ENCODE assay signal across 8 cellular contexts in the genomic region with DNA sequence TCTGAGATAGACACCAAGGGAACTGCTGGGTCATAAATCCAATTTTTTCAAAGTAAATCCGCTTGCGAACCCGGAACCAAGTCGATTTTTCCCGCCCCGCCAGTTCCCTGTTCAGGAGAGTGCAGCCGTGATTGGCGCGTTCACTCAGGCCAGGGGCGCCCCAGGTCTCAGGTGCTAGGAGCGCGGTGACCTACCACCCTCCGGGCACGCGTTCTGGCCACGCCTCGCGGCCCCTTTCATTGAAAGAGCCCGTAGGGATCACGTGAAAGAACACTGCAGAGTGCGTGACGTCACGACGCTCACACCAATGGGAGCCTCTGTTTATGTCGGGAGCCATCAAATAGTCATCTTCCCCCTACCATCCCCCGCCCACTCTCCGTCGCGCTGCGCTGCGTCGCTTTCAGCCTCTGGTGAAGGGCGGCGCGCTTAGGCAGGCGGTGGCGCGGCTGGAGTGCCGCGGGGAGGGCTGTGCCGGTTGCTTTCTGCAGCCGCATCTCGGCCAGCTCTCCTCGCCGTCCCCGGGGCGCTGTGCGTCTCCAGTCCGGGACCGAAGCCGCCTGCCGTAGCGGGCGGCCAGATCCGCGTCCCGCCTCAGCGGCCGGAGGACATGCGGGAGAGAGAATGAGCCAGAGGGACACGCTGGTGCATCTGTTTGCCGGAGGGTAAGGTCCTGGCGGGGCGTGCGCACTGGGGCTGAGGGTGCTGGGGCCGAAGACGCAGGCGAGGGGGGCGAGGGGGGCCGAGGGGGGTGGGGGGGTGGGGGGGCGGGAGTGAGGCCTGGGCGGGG. TPM values are rescaled to one million over a fixed set of nuclear protein-coding genes. Genes with fewer than 3 reads are reported as not detected.
DNase-seq lines count a peak whose midpoint lies in the region; ATAC-seq and TF ChIP-seq lines count a peak whose summit lies in the region.

A gene with protein sequence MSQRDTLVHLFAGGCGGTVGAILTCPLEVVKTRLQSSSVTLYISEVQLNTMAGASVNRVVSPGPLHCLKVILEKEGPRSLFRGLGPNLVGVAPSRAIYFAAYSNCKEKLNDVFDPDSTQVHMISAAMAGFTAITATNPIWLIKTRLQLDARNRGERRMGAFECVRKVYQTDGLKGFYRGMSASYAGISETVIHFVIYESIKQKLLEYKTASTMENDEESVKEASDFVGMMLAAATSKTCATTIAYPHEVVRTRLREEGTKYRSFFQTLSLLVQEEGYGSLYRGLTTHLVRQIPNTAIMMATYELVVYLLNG (plus strand): TSS at position 403 of the 787 bp plus-strand sequence. CDS start 219 bp downstream, at position 622.

- H2BK5ac ChIP-seq in IMR-90 (ENCODE audit: low read depth, low read length, poor library complexity, severe bottlenecking), result peak within 1 kb of the TSS; percentile 81

- peak within 1 kb of the TSS; percentile 60 for H3K14ac ChIP-seq in IMR-90 (replicated peaks; ENCODE audit: low read depth, low read length)

- H3K4ac ChIP-seq in IMR-90 (ENCODE audit: low read depth, low read length), result peak within 1 kb of the TSS; percentile 63

- H3K4me1 ChIP-seq in IMR-90 (ENCODE audit: control insufficient read depth, insufficient read depth, low read length) (no peaks in the 10 kb centered on the region), mononuclear cell (ENCODE audit: insufficient read depth, low read length) (peaks cover 18% of the 10 kb centered on the region)

- no peak for TF ChIP-seq RAD21 in IMR-90 (IDR thresholded peaks at IDR 0.05; ENCODE audit: low read length)

- H3K27me3 ChIP-seq in IMR-90 (ENCODE audit: control insufficient read depth, insufficient read depth, low read length) (no peaks in the 10 kb centered on the region), mononuclear cell (ENCODE audit: insufficient read depth, low read length) (no peaks in the 10 kb centered on the region)

- dilution Hi-C loops in IMR-90 (cut with HindIII; ENCODE audit: low sequenced_read_pairs, unreplicated experiment), result no loop called here

- H4K8ac ChIP-seq in IMR-90 (ENCODE audit: low read depth in 2 of 2, low read length in 2 of 2), result peak within 1 kb of the TSS; percentile 13 to 71; a peak in 3 of 4 replicates

- H3K79me1 ChIP-seq in IMR-90 (ENCODE audit: low read depth in 1 of 2, low read length in 2 of 2), result peaks cover 4 to 25% of the 10 kb centered on the region in 2 experiments; a peak in 3 of 4 replicates

- peak within 1 kb of the TSS; percentile 84 for H2AK9ac ChIP-seq in IMR-90 (replicated peaks; ENCODE audit: low read depth, low read length, poor library complexity)

- peak within 1 kb of the TSS; percentile 21 for H4K91ac ChIP-seq in IMR-90 (ENCODE audit: insufficient read depth, low read depth, low read length)

- H4K20me1 ChIP-seq in IMR-90 (ENCODE audit: insufficient read depth, low read length), result peaks cover 21% of the 10 kb centered on the region

- H4K5ac ChIP-seq in IMR-90 (ENCODE audit: low read depth, low read length), result peak within 1 kb of the TSS; percentile 47

- peak within 1 kb of the TSS; percentile 73 for H3K56ac ChIP-seq in IMR-90 (ENCODE audit: extremely low read depth, insufficient read depth, low read length)

- H3K9ac ChIP-seq in IMR-90 (ENCODE audit: low read depth, low read length), result peak within 1 kb of the TSS; percentile 95

- in situ Hi-C loops in IMR-90 (cut with MboI; ENCODE audit: low sequenced_read_pairs), result no loop called here

- peak within 1 kb of the TSS; percentile 89 for H3K27ac ChIP-seq in IMR-90 (ENCODE audit: insufficient read depth, low read length)

- peak; percentile 100 for DNase-seq in DMS 273 (lab: John Stamatoyannopoulos, UW; ENCODE audit: unreplicated experiment)
- DNase-seq in IMR-90, result peak; percentile 98
- peak; percentile 98 for DNase-seq in OCI-M1 (lab: John Stamatoyannopoulos, UW)
- DNase-seq in activated T-cell treated with anti-CD3 and anti-CD28 coated beads for 24 hours (ENCODE audit: low read depth), result peak; percentile 93
- DNase-seq in epithelial cell of esophagus (ENCODE audit: low read depth), result peak; percentile 99
- DNase-seq in stimulated activated CD8-positive, alpha-beta memory T cell treated with anti-CD3 and anti-CD28 coated beads, Interleukin-4, amount 100 ng/mL, for 1 hour (ENCODE audit: low read depth in 2 of 2, low spot score in 1 of 2), result peak; percentile 87 to 88

- peak within 1 kb of the TSS; percentile 82 for H3K4me3 ChIP-seq in IMR-90 (ENCODE audit: insufficient read depth, low read depth, low read length)
- peak within 1 kb of the TSS; percentile 64 for H3K4me3 ChIP-seq in epithelial cell of esophagus (ENCODE audit: low read length)
- peak within 1 kb of the TSS; percentile 75 for H3K4me3 ChIP-seq in mononuclear cell (ENCODE audit: low read length)

- CTCF ChIA-PET in IMR-90 (lab: Yijun Ruan, JAX), result interaction anchor here (1.0 kb wide), 1 partner anchor 43 kb away, joined by 4 read pairs; no protein-coding TSS in a partner anchor

- H2AFZ ChIP-seq in IMR-90 (replicated peaks; ENCODE audit: low read length, poor library complexity), result peak within 1 kb of the TSS; percentile 99

- TF ChIP-seq CTCF in IMR-90 (conservative IDR thresholded peaks at IDR 0.05; ENCODE audit: low read depth, low read length) (no peak), epithelial cell of esophagus (IDR thresholded peaks at IDR 0.05; ENCODE audit: insufficient read depth, low read depth, low read length, missing control alignments) (no peak)

- H3K18ac ChIP-seq in IMR-90 (ENCODE audit: low read depth, low read length), result peak within 1 kb of the TSS; percentile 55; the same call in 1 of the 2 replicates

- intact Hi-C loops in IMR-90 (cut with micrococcal nuclease), result loop anchor here (1.0 to 2.0 kb wide), 2 partner anchors 15 to 42 kb away; no protein-coding TSS in a partner anchor

- H2BK15ac ChIP-seq in IMR-90 (ENCODE audit: low read depth, low read length), result no peak within 1 kb of the TSS

- H3K9me3 ChIP-seq in IMR-90 (ENCODE audit: control insufficient read depth, insufficient read depth, low read length) (no peaks in the 10 kb centered on the region), mononuclear cell (ENCODE audit: low read depth, low read length) (no peaks in the 10 kb centered on the region)

- no peak within 1 kb of the TSS for H2BK20ac ChIP-seq in IMR-90 (ENCODE audit: low read depth, low read length)

- H3K4me2 ChIP-seq in IMR-90 (ENCODE audit: low read depth, low read length), result peak within 1 kb of the TSS; percentile 75

- WGBS in IMR-90 (ENCODE audit: extremely low coverage in 2 of 2, insufficient read length in 1 of 2), 2 experiments, result 1% methylated on average over 26 of the region's 72 CpGs; no CpG with 5 or more reads in 1 of the 2 experiments

- peak within 1 kb of the TSS; percentile 30 for H2BK120ac ChIP-seq in IMR-90 (ENCODE audit: low read depth, low read length)

- TF ChIP-seq POLR2A in IMR-90 (IDR thresholded peaks at IDR 0.05; ENCODE audit: low read depth, low read length), result peak; percentile 82

- POLR2A ChIA-PET in IMR-90 (lab: Charles Lee; ENCODE audit: unreplicated experiment), result no interaction called here

- peaks cover 2% of the 10 kb centered on the region; the same call in 1 of the 2 replicates for H3K9me1 ChIP-seq in IMR-90 (ENCODE audit: insufficient read depth, low read length)

- H3K23ac ChIP-seq in IMR-90 (ENCODE audit: low read depth, low read length), result peak within 1 kb of the TSS; percentile 79

- no TSS peak for BruUV-seq in IMR-90 (replicated peaks; lab: Mats Ljungman, UMichigan)

- H2AK5ac ChIP-seq in IMR-90 (ENCODE audit: low read depth, low read length), result 0 out of 2 replicates have a peak within 1 kb of the TSS, but pooled peaks have one; percentile 3

- ATAC-seq in GM21528 (IDR thresholded peaks at IDR 0.05; ENCODE audit: low FRiP score, unreplicated experiment), result peak; percentile 98
- ATAC-seq in IMR-90 (ENCODE audit: low read depth), result peak; percentile 97

- no peaks in the 10 kb centered on the region for H3K36me3 ChIP-seq in IMR-90 (ENCODE audit: control insufficient read depth, insufficient read depth, low read length)

TF ChIP-seq in IMR-90, 13 proteins besides CTCF, POLR2A, EP300 and RAD21 (continues in another document):
- TF ChIP-seq SMC3 (IDR thresholded peaks at IDR 0.05; ENCODE audit: low read depth, low read length) (no peak), RFX5 (IDR thresholded peaks at IDR 0.05; ENCODE audit: low read depth, low read length) (no peak), RCOR1 (IDR thresholded peaks at IDR 0.05; ENCODE audit: insufficient replicate concordance, low read length) (no peak), BHLHE40 (IDR thresholded peaks at IDR 0.05; ENCODE audit: low read depth, low read length) (peak; percentile 97), MAZ (IDR thresholded peaks at IDR 0.05; ENCODE audit: borderline replicate concordance, low read depth, low read length) (peak; percentile 72; the same call in 1 of the 2 replicates), NFE2L2 (IDR thresholded peaks at IDR 0.05; ENCODE audit: low read depth, low read length) (0 out of 2 replicates have a peak, but pooled peaks have one; percentile 7), FOS (IDR thresholded peaks at IDR 0.05; ENCODE audit: low read depth, low read length) (no peak), MXI1 (IDR thresholded peaks at IDR 0.05; ENCODE audit: borderline replicate concordance, low read depth, low read length) (peak; percentile 79; the same call in 1 of the 2 replicates), CHD1 (IDR thresholded peaks at IDR 0.05; ENCODE audit: low read depth, low read length) (no peak)
- TF ChIP-seq, protein P1, sequence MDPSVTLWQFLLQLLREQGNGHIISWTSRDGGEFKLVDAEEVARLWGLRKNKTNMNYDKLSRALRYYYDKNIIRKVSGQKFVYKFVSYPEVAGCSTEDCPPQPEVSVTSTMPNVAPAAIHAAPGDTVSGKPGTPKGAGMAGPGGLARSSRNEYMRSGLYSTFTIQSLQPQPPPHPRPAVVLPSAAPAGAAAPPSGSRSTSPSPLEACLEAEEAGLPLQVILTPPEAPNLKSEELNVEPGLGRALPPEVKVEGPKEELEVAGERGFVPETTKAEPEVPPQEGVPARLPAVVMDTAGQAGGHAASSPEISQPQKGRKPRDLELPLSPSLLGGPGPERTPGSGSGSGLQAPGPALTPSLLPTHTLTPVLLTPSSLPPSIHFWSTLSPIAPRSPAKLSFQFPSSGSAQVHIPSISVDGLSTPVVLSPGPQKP (IDR thresholded peaks at IDR 0.05; ENCODE audit: borderline replicate concordance, low read depth, low read length), result no peak
- TF ChIP-seq, protein P2, sequence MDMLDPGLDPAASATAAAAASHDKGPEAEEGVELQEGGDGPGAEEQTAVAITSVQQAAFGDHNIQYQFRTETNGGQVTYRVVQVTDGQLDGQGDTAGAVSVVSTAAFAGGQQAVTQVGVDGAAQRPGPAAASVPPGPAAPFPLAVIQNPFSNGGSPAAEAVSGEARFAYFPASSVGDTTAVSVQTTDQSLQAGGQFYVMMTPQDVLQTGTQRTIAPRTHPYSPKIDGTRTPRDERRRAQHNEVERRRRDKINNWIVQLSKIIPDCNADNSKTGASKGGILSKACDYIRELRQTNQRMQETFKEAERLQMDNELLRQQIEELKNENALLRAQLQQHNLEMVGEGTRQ (IDR thresholded peaks at IDR 0.05; ENCODE audit: low read depth, low read length), result peak; percentile 83

RNA-seq across cellular contexts. Expression of the gene that starts here (rescaled TPM):
- total RNA-seq in IMR-90 (2012; rRNA removed) (70.3 and 76.7 TPM in 2 replicates), mononuclear cell (227 TPM)
- 25.9 and 31.3 TPM in 2 replicates for polyA plus RNA-seq in IMR-90 (2012; rRNA removed)
- 17.6 and 20.7 TPM in 2 replicates for polyA plus RNA-seq in IMR-90 (2012; cell fraction: cytosol; rRNA removed)
- 73.4 and 187 TPM in 2 replicates for polyA plus RNA-seq in IMR-90 (2012; cell fraction: nucleus; rRNA removed; ENCODE audit: low replicate concordance)

Comparison
In these comparisons a context has a peak if more than half of its experiments do, and no peak if none do; other contexts are left out.
1. Peak in every context shown above with its lines: DNase-seq, ATAC-seq, H3K4me3 ChIP-seq and H3K27ac ChIP-seq.